ENCODE assay signal across 10 cellular contexts in genomic region chr19:27672309-27673047, GRCh38.
"Had no signal": no experiment of that assay in that cellular context is flagged by ENCODE, and none has a peak within 500 bp of the region (broad histone marks: within the 10 kb centered on the region; RNA-seq: fewer than 3 reads in every experiment).

No MANE protein-coding gene starts in this region.

- H3K27ac ChIP-seq: ovary, transverse colon had no signal

- H3K27me3 ChIP-seq: ovary, transverse colon had no signal

- ATAC-seq: WTC11 had no signal

- H3K4me3 ChIP-seq: ovary, transverse colon had no signal

- DNase-seq: activated CD4-positive, alpha-beta T cell treated with anti-CD3 and anti-CD28 coated beads, Interleukin-2, amount 10 ng/mL, durations not matched to agents 7 days and 5 days; activated naive CD4-positive, alpha-beta T cell treated with anti-CD3 and anti-CD28 coated beads, Interleukin-2, amount 50 U/mL, for 16 hours; central memory CD4-positive, alpha-beta T cell; erythroblast; immature natural killer cell; ovary; SK-N-SH; small intestine; transverse colon had no signal

- H3K4me1 ChIP-seq: transverse colon had no signal

- H3K36me3 ChIP-seq: ovary, transverse colon had no signal

- H3K9me3 ChIP-seq: ovary, SK-N-SH, transverse colon had no signal
